In genomic region chr2:227117852-227118251, GRCh38 we compare ENCODE assay signal across 28 cellular contexts. TPM values are rescaled to one million over a fixed set of nuclear protein-coding genes. Genes with fewer than 3 reads are reported as not detected.
DNase-seq lines count a peak whose midpoint lies in the region; ATAC-seq and TF ChIP-seq lines count a peak whose summit lies in the region.
"Had no signal": no experiment of that assay in that cellular context is flagged by ENCODE, and none has a peak within 500 bp of the region (broad histone marks: within the 10 kb centered on the region; RNA-seq: fewer than 3 reads in every experiment).

No MANE protein-coding gene starts in this region.

- DNase-seq in activated naive CD8-positive, alpha-beta T cell treated with anti-CD3 and anti-CD28 coated beads, Interleukin-2, amount 10 ng/mL, durations not matched to agents 7 days and 5 days, result no peak
- no peak for DNase-seq in activated naive CD8-positive, alpha-beta T cell treated with anti-CD3 and anti-CD28 coated beads for 36 hours
- no peak for DNase-seq in SJCRH30
- no peak for DNase-seq in DMS79 treated with DMSO at 0.1 percent for 48 hours (lab: John Stamatoyannopoulos, UW)
- DNase-seq in amygdala (lab: John Stamatoyannopoulos, UW), result no peak
- DNase-seq: C1 segment of cervical spinal cord; CD4-positive, alpha-beta memory T cell; COR-L47; DMS53; GOT3; HCEC 1CT; Karpas-422; NCI-H1105 treated with DMSO at 0.1 percent for 48 hours; NCI-H146; NCI-H1930; NCI-H2107; NCI-H446 treated with DMSO at 0.1 percent for 48 hours; NCI-H526; NCI-H82; NK-92 treated with Interleukin-12 subunit alpha and Interleukin-12 subunit beta, amount 100 ng/mL, for 24 hours; PC-9; Right ventricle myocardium superior; RPMI8226 had no signal

- peaks cover 5% of the 10 kb centered on the region for H3K4me1 Mint-ChIP-seq in activated naive CD8-positive, alpha-beta T cell treated with anti-CD3 and anti-CD28 coated beads, Interleukin-2, amount 10 ng/mL, durations not matched to agents 7 days and 5 days
- H3K4me1 Mint-ChIP-seq in activated naive CD8-positive, alpha-beta T cell treated with anti-CD3 and anti-CD28 coated beads for 36 hours, result peaks cover 6% of the 10 kb centered on the region

- peak; percentile 50 for ATAC-seq in activated naive CD8-positive, alpha-beta T cell treated with anti-CD3 and anti-CD28 coated beads, Interleukin-2, amount 10 ng/mL, durations not matched to agents 7 days and 5 days (ENCODE audit: low read depth)

- H3K9me3 Mint-ChIP-seq in activated naive CD8-positive, alpha-beta T cell treated with anti-CD3 and anti-CD28 coated beads, Interleukin-2, amount 10 ng/mL, durations not matched to agents 7 days and 5 days, result no peaks in the 10 kb centered on the region
- H3K9me3 Mint-ChIP-seq in activated naive CD8-positive, alpha-beta T cell treated with anti-CD3 and anti-CD28 coated beads for 36 hours, result no peaks in the 10 kb centered on the region
- H3K9me3 Mint-ChIP-seq: CD4-positive, alpha-beta memory T cell; IgD-negative memory B cell had no signal

- no peak overlapping the region for H3K4me3 ChIP-seq in mesodermal cell (ENCODE audit: extremely low read depth, insufficient read depth, low read length, poor library complexity, severe bottlenecking)
- H3K4me3 ChIP-seq in SJCRH30, result no peak overlapping the region
- H3K4me3 ChIP-seq: PC-9, SK-N-MC had no signal

- H3K4me1 ChIP-seq in mesodermal cell (ENCODE audit: control insufficient read depth, insufficient read depth, low read length, poor library complexity, severe bottlenecking), result no peaks in the 10 kb centered on the region
- H3K4me1 ChIP-seq in SJCRH30, result no peaks in the 10 kb centered on the region

- H3K36me3 ChIP-seq in mesodermal cell (ENCODE audit: control insufficient read depth, insufficient read depth, low read length) (no peaks in the 10 kb centered on the region), SJCRH30 (no peaks in the 10 kb centered on the region)

- H3K27ac Mint-ChIP-seq in activated naive CD8-positive, alpha-beta T cell treated with anti-CD3 and anti-CD28 coated beads, Interleukin-2, amount 10 ng/mL, durations not matched to agents 7 days and 5 days, result no peak overlapping the region
- H3K27ac Mint-ChIP-seq in activated naive CD8-positive, alpha-beta T cell treated with anti-CD3 and anti-CD28 coated beads for 36 hours, result no peak overlapping the region
- H3K27ac Mint-ChIP-seq: CD4-positive, alpha-beta memory T cell had no signal

- POLR2A ChIA-PET in activated naive CD8-positive, alpha-beta T cell treated with anti-CD3 and anti-CD28 coated beads, Interleukin-2, amount 10 ng/mL, durations not matched to agents 7 days and 5 days (lab: Charles Lee), result no interaction called here

- no peaks in the 10 kb centered on the region for H3K36me3 Mint-ChIP-seq in activated naive CD8-positive, alpha-beta T cell treated with anti-CD3 and anti-CD28 coated beads, Interleukin-2, amount 10 ng/mL, durations not matched to agents 7 days and 5 days
- no peaks in the 10 kb centered on the region for H3K36me3 Mint-ChIP-seq in activated naive CD8-positive, alpha-beta T cell treated with anti-CD3 and anti-CD28 coated beads for 36 hours
- H3K36me3 Mint-ChIP-seq: CD4-positive, alpha-beta memory T cell had no signal

- 50 to 72% methylated on average over 1 to 2 of the region's 3 CpGs for WGBS in mesodermal cell (ENCODE audit: insufficient coverage in 2 of 2), 2 experiments

- peaks cover 18% of the 10 kb centered on the region for H3K27me3 Mint-ChIP-seq in activated naive CD8-positive, alpha-beta T cell treated with anti-CD3 and anti-CD28 coated beads, Interleukin-2, amount 10 ng/mL, durations not matched to agents 7 days and 5 days
- H3K27me3 Mint-ChIP-seq in activated naive CD8-positive, alpha-beta T cell treated with anti-CD3 and anti-CD28 coated beads for 36 hours, result peaks cover 9% of the 10 kb centered on the region
- H3K27me3 Mint-ChIP-seq: IgD-negative memory B cell had no signal

- no peaks in the 10 kb centered on the region for H3K9me3 ChIP-seq in mesodermal cell (ENCODE audit: control insufficient read depth, low read length)
- no peaks in the 10 kb centered on the region for H3K9me3 ChIP-seq in SJCRH30 (replicated peaks)

- H3K27me3 ChIP-seq in SJCRH30, result no peaks in the 10 kb centered on the region

- H3K4me3 Mint-ChIP-seq in activated naive CD8-positive, alpha-beta T cell treated with anti-CD3 and anti-CD28 coated beads, Interleukin-2, amount 10 ng/mL, durations not matched to agents 7 days and 5 days, result no peak overlapping the region
- no peak overlapping the region for H3K4me3 Mint-ChIP-seq in activated naive CD8-positive, alpha-beta T cell treated with anti-CD3 and anti-CD28 coated beads for 36 hours
- H3K4me3 Mint-ChIP-seq: CD4-positive, alpha-beta memory T cell; IgD-negative memory B cell had no signal

- peak overlapping the region; percentile 67 for H3K27ac ChIP-seq in mesodermal cell (ENCODE audit: low read depth, low read length, severe bottlenecking)
- no peak overlapping the region for H3K27ac ChIP-seq in SJCRH30
- H3K27ac ChIP-seq: PC-9, SK-N-MC had no signal

TF ChIP-seq in PFSK-1, 5 proteins besides CTCF, POLR2A, EP300 and RAD21:
- TF ChIP-seq FOXP2 (optimal IDR thresholded peaks at IDR 0.05; ENCODE audit: borderline replicate concordance, extremely low read depth, extremely low read length, insufficient read depth) (no peak), SIN3A (IDR thresholded peaks at IDR 0.05; ENCODE audit: borderline replicate concordance, insufficient read depth, low read length) (0 out of 2 replicates have a peak, but pooled peaks have one; percentile 29), POLR2AphosphoS5 (IDR thresholded peaks at IDR 0.05; ENCODE audit: low read depth, low read length) (no peak), REST (IDR thresholded peaks at IDR 0.05; ENCODE audit: insufficient read depth in 1 of 2, low read depth in 2 of 2, low read length in 2 of 2) (peak in 1 of 2 experiments; percentile 29; a peak in 1 of 4 replicates), TAF1 (IDR thresholded peaks at IDR 0.05; ENCODE audit: borderline replicate concordance, insufficient read depth, low read length) (no peak)

RNA-seq across cellular contexts. Expression of gene COL4A4, which starts 46.2 kb away (rescaled TPM):
- total RNA-seq in activated naive CD8-positive, alpha-beta T cell treated with anti-CD3 and anti-CD28 coated beads, Interleukin-2, amount 10 ng/mL, durations not matched to agents 7 days and 5 days, result not detected
- total RNA-seq in activated naive CD8-positive, alpha-beta T cell treated with anti-CD3 and anti-CD28 coated beads for 36 hours, result not detected
- polyA plus RNA-seq in PFSK-1 (2012; ENCODE audit: insufficient read length, low read depth), result not detected
- 0.07 TPM for polyA plus RNA-seq in mesodermal cell (2013, experiment 1 of 2)
- polyA plus RNA-seq in mesodermal cell (2013, experiment 2 of 2), result 0.05 TPM
- not detected in 2 replicates for total RNA-seq in SJCRH30 (2014; rRNA removed; shearing (Covaris generic))

RNA-seq across cellular contexts. Expression of gene COL4A3, which starts 46.6 kb away (rescaled TPM):
- not detected for total RNA-seq in activated naive CD8-positive, alpha-beta T cell treated with anti-CD3 and anti-CD28 coated beads, Interleukin-2, amount 10 ng/mL, durations not matched to agents 7 days and 5 days
- not detected for total RNA-seq in activated naive CD8-positive, alpha-beta T cell treated with anti-CD3 and anti-CD28 coated beads for 36 hours
- not detected for polyA plus RNA-seq in PFSK-1 (2012; ENCODE audit: insufficient read length, low read depth)
- not detected for polyA plus RNA-seq in mesodermal cell (2013, experiment 1 of 2)
- polyA plus RNA-seq in mesodermal cell (2013, experiment 2 of 2), result not detected
- 0.03 and 0.34 TPM in 2 replicates for total RNA-seq in SJCRH30 (2014; rRNA removed; shearing (Covaris generic))
- total RNA-seq: A172 had no signal
- polyA plus RNA-seq: CD4-positive, alpha-beta memory T cell had no signal
